In the genomic region with DNA sequence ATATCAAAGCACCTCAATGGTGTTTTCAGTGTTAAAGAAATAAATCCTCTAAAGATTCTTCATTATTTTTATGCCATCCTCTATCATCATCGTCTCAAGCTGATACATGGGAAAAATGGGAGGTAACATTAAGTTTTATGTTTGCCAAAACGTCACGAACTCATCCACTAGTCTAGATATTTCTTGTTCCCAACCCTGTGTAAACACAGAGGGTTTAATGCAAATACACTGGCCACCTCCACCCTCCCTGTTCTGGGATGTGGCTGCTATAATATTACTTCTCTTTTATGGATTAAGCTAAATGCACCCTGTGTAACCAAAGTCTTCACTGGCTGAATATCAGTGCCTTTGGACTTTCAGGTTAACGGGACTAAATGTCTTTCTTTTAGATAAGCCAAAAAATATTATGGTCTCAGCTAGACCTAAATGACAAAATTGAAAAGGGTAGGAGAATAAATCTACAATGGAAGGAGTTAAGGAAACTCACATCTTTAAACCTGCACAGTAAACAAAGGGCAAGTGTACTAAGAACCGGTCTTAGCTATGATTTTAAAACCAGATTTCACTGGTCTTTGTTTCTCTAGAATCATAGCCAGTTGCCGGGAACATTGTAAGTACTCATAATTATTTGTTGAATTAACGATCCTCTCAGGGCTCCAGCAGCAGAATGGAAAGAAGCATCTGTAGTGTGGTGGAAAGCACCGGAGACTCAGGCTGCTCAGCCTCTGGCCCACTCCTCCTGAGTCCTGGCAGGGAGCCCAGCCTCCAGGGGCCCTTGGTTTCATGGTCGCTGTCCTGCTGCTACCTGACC, we compare ENCODE assay signal across 12 cellular contexts.
DNase-seq lines count a peak whose midpoint lies in the region; ATAC-seq, FAIRE-seq and TF ChIP-seq lines count a peak whose summit lies in the region.
"Had no signal": no experiment of that assay in that cellular context is flagged by ENCODE, and none has a peak within 500 bp of the region (broad histone marks: within the 10 kb centered on the region; RNA-seq: fewer than 3 reads in every experiment).

No MANE protein-coding gene starts in this region.

- TF ChIP-seq CTCF in pancreas (IDR thresholded peaks at IDR 0.05) (no peak), spleen (IDR thresholded peaks at IDR 0.05 in 8 of 11, conservative IDR thresholded peaks at IDR 0.05 in 3 of 11) (no peak)

- DNase-seq in Daoy (ENCODE audit: low read depth) (peak; percentile 8), NCI-H2196 (lab: John Stamatoyannopoulos, UW; ENCODE audit: unreplicated experiment) (peak; percentile 56), pancreas (peak; percentile 14 to 64 (median 32)), spleen (no peak), cortex of kidney (lab: John Stamatoyannopoulos, UW) (no peak)
- DNase-seq: activated effector memory CD4-positive, alpha-beta T cell treated with anti-CD3 and anti-CD28 coated beads, Interleukin-2, amount 50 U/mL, for 16 hours; CD4-positive, CD25-positive, alpha-beta regulatory T cell; KG1 had no signal

- ATAC-seq in pancreas (peak in 3 of 4 donors; percentile 36 to 53 (median 47)), GM19397 (IDR thresholded peaks at IDR 0.05; ENCODE audit: unreplicated experiment) (no peak), HG03342 (IDR thresholded peaks at IDR 0.05; ENCODE audit: unreplicated experiment) (no peak)

- no peaks in the 10 kb centered on the region for H3K36me3 ChIP-seq in pancreas
- no peaks in the 10 kb centered on the region for H3K36me3 ChIP-seq in spleen

- FAIRE-seq in colon (lab: Jason Lieb, UNC) (peak; percentile 18), pancreas (lab: Jason Lieb, UNC) (no peak)
- FAIRE-seq: GM12891 had no signal

- H3K4me1 ChIP-seq in pancreas: peaks cover 5 to 16% (median 7%) of the 10 kb centered on the region in 3 donors
- H3K4me1 ChIP-seq in spleen: no peaks in the 10 kb centered on the region

- H3K4me3 ChIP-seq in pancreas: no peak overlapping the region
- H3K4me3 ChIP-seq in spleen: no peak overlapping the region

- H3K27ac ChIP-seq in pancreas (no peak overlapping the region), spleen (no peak overlapping the region)

- intact Hi-C loops in pancreas (cut with DNase I): no loop called here
- intact Hi-C loops in spleen (cut with DNase I; ENCODE audit: low total_unique reads): no loop called here

- no peak for TF ChIP-seq POLR2A in spleen (IDR thresholded peaks at IDR 0.05)

- H3K9me3 ChIP-seq in pancreas: no peaks in the 10 kb centered on the region
- H3K9me3 ChIP-seq in spleen: no peaks in the 10 kb centered on the region

- WGBS in pancreas, 2 donors: 36 to 39% methylated on average over 9 of the region's 9 CpGs
- 84 to 90% (median 87%) methylated on average over 9 of the region's 9 CpGs for WGBS in spleen, 5 donors

- H3K27me3 ChIP-seq in pancreas (no peaks in the 10 kb centered on the region), spleen (replicated peaks in 1 of 7) (no peaks in the 10 kb centered on the region)

Comparison
In these comparisons a context has a peak if more than half of its experiments do, and no peak if none do; other contexts are left out.
1. DNase-seq: peak in Daoy (single experiment), NCI-H2196 (single experiment) and pancreas (6 of 6); none in spleen (single experiment) and cortex of kidney (single experiment).
2. ATAC-seq: peak in pancreas (3 of 4); none in GM19397 (single experiment) and HG03342 (single experiment).